Comparison of ENCODE assay signal across 1 cellular context in genomic region chr10:46106410-46107255, GRCh38.
A peak's percentile ranks its signal among the peaks of the same experiment; 100 is the strongest.
TF ChIP-seq lines count a peak whose summit lies in the region.

No MANE protein-coding gene starts in this region.

TF ChIP-seq in HepG2, 621 proteins besides CTCF, POLR2A, EP300 and RAD21 (continued from another document and continues in another):
- peak; percentile 73; the same call in 1 of the 2 replicates for TF ChIP-seq HOXA5 (CRISPR knock-in tag; IDR thresholded peaks at IDR 0.05)
- no peak for TF ChIP-seq ZNF281 (CRISPR knock-in tag; IDR thresholded peaks at IDR 0.05; ENCODE audit: borderline replicate concordance)
- TF ChIP-seq ZBTB44 (CRISPR knock-in tag; IDR thresholded peaks at IDR 0.05) = no peak
- no peak for TF ChIP-seq ZNF740 (CRISPR knock-in tag; IDR thresholded peaks at IDR 0.05)
- no peak for TF ChIP-seq ATF1 (CRISPR knock-in tag; IDR thresholded peaks at IDR 0.05)
- TF ChIP-seq MLLT10 (CRISPR knock-in tag; IDR thresholded peaks at IDR 0.05) = no peak
- TF ChIP-seq GLI4 (CRISPR knock-in tag; IDR thresholded peaks at IDR 0.05; ENCODE audit: borderline replicate concordance) = no peak
- no peak for TF ChIP-seq ZNF577 (CRISPR knock-in tag; IDR thresholded peaks at IDR 0.05; ENCODE audit: borderline replicate concordance, low read depth)
- TF ChIP-seq RFXAP (CRISPR knock-in tag; IDR thresholded peaks at IDR 0.05; ENCODE audit: borderline replicate concordance) = peak; percentile 35; the same call in 1 of the 2 replicates
- peak; percentile 52; the same call in 1 of the 2 replicates for TF ChIP-seq RXRB (CRISPR knock-in tag; IDR thresholded peaks at IDR 0.05; ENCODE audit: borderline replicate concordance)
- TF ChIP-seq GPN1 (CRISPR knock-in tag; IDR thresholded peaks at IDR 0.05; ENCODE audit: borderline replicate concordance) = no peak
- TF ChIP-seq NR2F6 (IDR thresholded peaks at IDR 0.05) = no peak
- TF ChIP-seq NR2F6 (CRISPR knock-in tag; IDR thresholded peaks at IDR 0.05) = no peak
- no peak for TF ChIP-seq FOXK1 (CRISPR knock-in tag; IDR thresholded peaks at IDR 0.05; ENCODE audit: borderline replicate concordance, low read depth)
- TF ChIP-seq TOE1 (CRISPR knock-in tag; IDR thresholded peaks at IDR 0.05) = no peak
- no peak for TF ChIP-seq ARID3A (IDR thresholded peaks at IDR 0.05; ENCODE audit: low read depth, low read length)
- no peak for TF ChIP-seq MBNL3 (CRISPR knock-in tag; conservative IDR thresholded peaks at IDR 0.05)
- TF ChIP-seq ZNF34 (CRISPR knock-in tag; IDR thresholded peaks at IDR 0.05; ENCODE audit: borderline replicate concordance) = no peak
- no peak for TF ChIP-seq HNRNPUL1 (IDR thresholded peaks at IDR 0.05; ENCODE audit: low read depth, low read length)
- no peak for TF ChIP-seq JUND (CRISPR knock-in tag; IDR thresholded peaks at IDR 0.05)
- no peak for TF ChIP-seq HMG20B (CRISPR knock-in tag; conservative IDR thresholded peaks at IDR 0.05)
- TF ChIP-seq MAF1 (CRISPR knock-in tag; IDR thresholded peaks at IDR 0.05; ENCODE audit: borderline replicate concordance) = no peak
- TF ChIP-seq ZNF660 (CRISPR knock-in tag; IDR thresholded peaks at IDR 0.05; ENCODE audit: borderline replicate concordance, low read depth) = no peak
- TF ChIP-seq ARHGAP35 (CRISPR knock-in tag; IDR thresholded peaks at IDR 0.05; ENCODE audit: borderline replicate concordance) = no peak; the same call in 1 of the 2 replicates
- no peak for TF ChIP-seq NFAT5 (CRISPR knock-in tag; IDR thresholded peaks at IDR 0.05)
- TF ChIP-seq CHCHD3 (CRISPR knock-in tag; IDR thresholded peaks at IDR 0.05) = no peak
- no peak for TF ChIP-seq ZNF773 (CRISPR knock-in tag; IDR thresholded peaks at IDR 0.05; ENCODE audit: borderline replicate concordance)
- no peak for TF ChIP-seq ZNF136 (CRISPR knock-in tag; IDR thresholded peaks at IDR 0.05; ENCODE audit: low read depth)
- no peak for TF ChIP-seq ZMAT5 (CRISPR knock-in tag; IDR thresholded peaks at IDR 0.05; ENCODE audit: borderline replicate concordance, low read depth)
- no peak for TF ChIP-seq DMTF1 (CRISPR knock-in tag; IDR thresholded peaks at IDR 0.05)
- TF ChIP-seq SP1 (IDR thresholded peaks at IDR 0.05) = no peak
- 0 out of 2 replicates have a peak, but pooled peaks have one; percentile 41 for TF ChIP-seq SP1 (CRISPR knock-in tag; IDR thresholded peaks at IDR 0.05)
- no peak for TF ChIP-seq ZSCAN5A (CRISPR knock-in tag; IDR thresholded peaks at IDR 0.05; ENCODE audit: borderline replicate concordance)
- no peak for TF ChIP-seq PRDM15 (CRISPR knock-in tag; IDR thresholded peaks at IDR 0.05)
- no peak for TF ChIP-seq SOX6 (IDR thresholded peaks at IDR 0.05)
- no peak for TF ChIP-seq SOX6 (CRISPR knock-in tag; IDR thresholded peaks at IDR 0.05)
- peak; percentile 56; the same call in 1 of the 2 replicates for TF ChIP-seq ZNF792 (CRISPR knock-in tag; IDR thresholded peaks at IDR 0.05)
- TF ChIP-seq ZBTB1 (CRISPR knock-in tag; IDR thresholded peaks at IDR 0.05; ENCODE audit: borderline replicate concordance) = no peak
- TF ChIP-seq NFE2L1 (CRISPR knock-in tag; IDR thresholded peaks at IDR 0.05; ENCODE audit: borderline replicate concordance) = no peak
- TF ChIP-seq KLF15 (CRISPR knock-in tag; IDR thresholded peaks at IDR 0.05; ENCODE audit: borderline replicate concordance) = no peak
